ENCODE assay signal across 8 cellular contexts in the genomic region with DNA sequence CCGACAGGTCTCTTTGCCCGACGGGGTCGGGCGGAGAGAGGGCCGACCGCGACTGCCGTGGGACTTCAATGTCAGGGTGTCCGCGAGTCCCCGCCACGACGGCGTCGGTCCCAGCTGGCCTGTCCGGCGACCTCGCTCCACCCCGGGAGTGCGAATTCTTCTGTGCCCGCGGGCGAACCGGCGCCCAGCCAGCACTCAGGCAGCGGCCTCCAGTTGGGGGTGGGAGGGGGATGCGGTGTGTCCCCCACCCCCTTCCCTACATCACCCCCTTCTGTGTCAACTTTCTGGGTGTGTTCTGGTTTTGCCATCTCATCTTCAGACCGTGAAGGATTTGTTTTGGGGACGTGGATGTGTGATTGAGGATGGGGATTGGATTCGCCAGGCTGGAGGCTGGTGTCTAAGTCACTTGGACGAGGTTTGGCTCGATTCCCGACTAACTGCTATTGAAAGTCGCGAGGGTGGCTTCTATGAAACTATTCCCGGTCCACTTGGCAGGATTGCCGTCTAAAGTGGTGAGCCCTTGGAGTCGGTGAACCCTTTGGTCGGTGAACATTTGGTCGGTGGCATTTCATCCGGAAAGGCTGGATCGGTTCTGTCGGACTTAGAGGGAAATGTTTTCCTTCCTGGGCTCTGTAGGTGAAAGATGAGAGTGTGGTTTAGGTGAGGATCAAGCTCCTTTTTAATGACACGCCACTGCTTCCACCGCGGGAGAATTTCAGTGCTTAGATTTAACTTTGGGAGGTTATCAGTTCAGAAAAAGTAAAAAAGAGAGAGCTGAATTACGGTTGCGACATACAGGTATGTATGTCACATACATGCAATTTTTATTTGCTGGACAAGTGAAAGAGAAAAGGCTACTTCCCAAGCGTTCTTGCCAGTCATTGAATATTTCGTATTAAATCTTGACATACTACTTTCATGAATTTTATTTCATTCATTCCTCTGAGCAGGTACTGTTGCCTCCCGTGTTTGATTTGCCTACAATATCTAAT. TPM values are rescaled to one million over a fixed set of nuclear protein-coding genes. Genes with fewer than 3 reads are reported as not detected.
A peak's percentile ranks its signal among the peaks of the same experiment; 100 is the strongest.
DNase-seq lines count a peak whose midpoint lies in the region; ATAC-seq, FAIRE-seq and TF ChIP-seq lines count a peak whose summit lies in the region.

No MANE protein-coding gene starts in this region.

- CTCF ChIA-PET in GM12878 (lab: Yijun Ruan, JAX), result no interaction called here

- H3K79me2 ChIP-seq in GM12878 (ENCODE audit: control insufficient read depth, insufficient read depth, low read length), result peaks cover 13% of the 10 kb centered on the region

- H3K4me2 ChIP-seq in GM12878 (ENCODE audit: control insufficient read depth, insufficient read depth), result peak overlapping the region; percentile 98

- peak overlapping the region; percentile 91 for H3K9ac ChIP-seq in GM12878 (ENCODE audit: control insufficient read depth, insufficient read depth, low read length)
- H3K9ac ChIP-seq in iPS-18a (ENCODE audit: low read length), result peak overlapping the region; percentile 44

- no peak for TF ChIP-seq RAD21 in GM12878 (IDR thresholded peaks at IDR 0.05; ENCODE audit: insufficient read depth, low read depth, low read length)

- intact Hi-C loops in Right ventricle myocardium inferior (cut with DNase I), result loop anchor here (5.0 kb wide), 1 partner anchor 43 kb away; no protein-coding TSS in a partner anchor
- intact Hi-C loops in cardiac septum (cut with DNase I), result loop anchor here (5.0 kb wide), 1 partner anchor 182 kb away; a partner anchor contains a TSS
- intact Hi-C loops in GM12878 (cut with micrococcal nuclease; ENCODE audit: unreplicated experiment), result loop anchor here (10.0 kb wide), 1 partner anchor 816 kb away; a partner anchor contains a TSS

- H3K9me3 ChIP-seq in GM12878 (replicated peaks; ENCODE audit: control insufficient read depth, insufficient read depth, low read length) (no peaks in the 10 kb centered on the region), iPS-18a (ENCODE audit: control insufficient read depth, low read depth, low read length) (no peaks in the 10 kb centered on the region)

- TF ChIP-seq EP300 in GM12878 (IDR thresholded peaks at IDR 0.05; ENCODE audit: borderline replicate concordance in 1 of 2, control insufficient read depth in 1 of 2, low read depth in 2 of 2, low read length in 2 of 2), result no peak

- H3K4me3 ChIP-seq in GM12878 (peak overlapping the region; percentile 78), iPS-18a (ENCODE audit: low read length) (peak overlapping the region; percentile 75), skeletal muscle cell (ENCODE audit: low read depth, low read length) (peak overlapping the region; percentile 87)

- POLR2A ChIA-PET in GM12878 (lab: Charles Lee), result no interaction called here

- peak overlapping the region; percentile 43 for H3K27ac ChIP-seq in GM12878 (ENCODE audit: control insufficient read depth, insufficient read depth)
- H3K27ac ChIP-seq in iPS-18a (ENCODE audit: low read length), result no peak overlapping the region

- RAD21 ChIA-PET in GM12878 (lab: Charles Lee; ENCODE audit: unreplicated experiment), result no interaction called here

- DNase-seq in Right ventricle myocardium inferior (ENCODE audit: missing footprints) (peak; percentile 62), cardiac septum (ENCODE audit: low spot score) (no peak), NCI-H446 (lab: John Stamatoyannopoulos, UW) (peak; percentile 32 to 55), GM12878 (ENCODE audit: low read depth, low spot score) (no peak), skeletal muscle cell (ENCODE audit: low read depth) (no peak)
- no peak for DNase-seq in activated effector memory CD4-positive, alpha-beta T cell treated with anti-CD3 and anti-CD28 coated beads, Interleukin-2, amount 50 U/mL, for 16 hours

- peak; percentile 10 for ATAC-seq in Right ventricle myocardium inferior
- ATAC-seq in HG02623 (IDR thresholded peaks at IDR 0.05; ENCODE audit: unreplicated experiment), result peak; percentile 25
- ATAC-seq in GM12878, result peak; percentile 44

- peak overlapping the region; percentile 92 for H2AFZ ChIP-seq in GM12878 (ENCODE audit: control insufficient read depth, low read depth, low read length)

- SMC1A ChIA-PET in GM12878 (lab: Charles Lee; ENCODE audit: uncharacterized antibody, unreplicated experiment), result interaction anchor here (1.1 to 1.3 kb wide), 2 partner anchors 34 to 45 kb away, joined by 3 to 6 read pairs; no protein-coding TSS in a partner anchor

- peak; percentile 66 for FAIRE-seq in GM12878 (lab: Jason Lieb, UNC)

- in situ Hi-C loops in GM12878 (cut with MboI), result no loop called here

- H3K27me3 ChIP-seq in GM12878 (replicated peaks in 1 of 2; ENCODE audit: control insufficient read depth in 2 of 2, insufficient read depth in 2 of 2, low read length in 1 of 2), result no peaks in the 10 kb centered on the region
- peaks cover 26% of the 10 kb centered on the region for H3K27me3 ChIP-seq in iPS-18a (ENCODE audit: control insufficient read depth, insufficient read depth, low read length)

- TF ChIP-seq CTCF in GM12878 (IDR thresholded peaks at IDR 0.05 in 2 of 3, conservative IDR thresholded peaks at IDR 0.05 in 1 of 3; ENCODE audit: control insufficient read depth in 2 of 3, extremely low read depth in 1 of 3, insufficient read depth in 1 of 3, low read depth in 3 of 3, low read length in 3 of 3), result no peak

- TF ChIP-seq POLR2A in GM12878 (IDR thresholded peaks at IDR 0.05; ENCODE audit: low read depth, low read length), result no peak

- WGBS in GM12878 (ENCODE audit: insufficient coverage, insufficient replicate concordance, low lambda C conversion rate, missing lambda C conversion rate), result 6% methylated on average over 49 of the region's 52 CpGs

- no TSS peak for BruUV-seq in GM12878 (replicated peaks; lab: Mats Ljungman, UMichigan)

- H3K4me1 ChIP-seq in GM12878 (ENCODE audit: control insufficient read depth, insufficient read depth, low read length) (peaks cover 3% of the 10 kb centered on the region; the same call in 1 of the 2 replicates), iPS-18a (ENCODE audit: control insufficient read depth, low read depth, low read length) (peaks cover 11% of the 10 kb centered on the region)

- no peaks in the 10 kb centered on the region for H4K20me1 ChIP-seq in GM12878 (ENCODE audit: control insufficient read depth, insufficient read depth)

- H3K36me3 ChIP-seq in GM12878 (ENCODE audit: control insufficient read depth in 2 of 2, insufficient read depth in 2 of 2, low read length in 1 of 2) (no peaks in the 10 kb centered on the region), iPS-18a (ENCODE audit: control insufficient read depth, low read depth, low read length) (no peaks in the 10 kb centered on the region)

TF ChIP-seq in GM12878, 131 proteins besides CTCF, POLR2A, EP300 and RAD21:
- TF ChIP-seq IKZF2 (IDR thresholded peaks at IDR 0.05), result 0 out of 4 replicates have a peak, but pooled peaks of 1 of the 2 experiments have one; percentile 9
- TF ChIP-seq SIX5 (IDR thresholded peaks at IDR 0.05; ENCODE audit: low read depth, low read length, severe bottlenecking), result no peak
- TF ChIP-seq IKZF1 (conservative IDR thresholded peaks at IDR 0.05), result peak; percentile 42

RNA-seq across cellular contexts. Expression of a gene that starts 0.8 kb away (rescaled TPM):
- total RNA-seq in Right ventricle myocardium inferior (69.0 TPM), cardiac septum (49.4 TPM), GM12878 (2014; rRNA removed) (23.4 and 29.4 TPM in 2 replicates), GM12878 (2014; rRNA removed; fragmentation: Illumina TruSeq; extraction: Trizol) (32.6 and 32.8 TPM in 2 replicates), GM12878 (2021) (27.4 and 29.3 TPM in 2 replicates)
- 25.1 and 27.0 TPM in 2 replicates for total RNA-seq in GM12878 (2013; cell fraction: nucleolus; rRNA removed)
- 5.6 TPM for polyA plus RNA-seq in GM12878 (2011; ENCODE audit: low read depth)
- polyA plus RNA-seq in GM12878 (2011; rRNA removed) (24.9 and 35.3 TPM in 2 replicates), GM12878 (2014; fragmentation: Illumina TruSeq; extraction: Trizol) (23.4 and 36.6 TPM in 2 replicates), GM12878 (2014; fragmentation: Nextera tagmentation; extraction: Ambion mirVana) (10 to 100 TPM; 15.1 to 16.3 TPM), GM12878 (2014; rRNA removed) (16.9 and 18.7 TPM in 2 replicates), GM12878 (2016; fragmentation: Nextera tagmentation; extraction: Ambion mirVana) (10 to 100 TPM; 38.0 to 40.2 TPM)
- polyA plus RNA-seq in GM12878 (2011; cell fraction: cytosol; rRNA removed), result 7.3 and 8.3 TPM in 2 replicates
- polyA plus RNA-seq in GM12878 (2011; cell fraction: nucleus; rRNA removed), result 19.4 and 20.9 TPM in 2 replicates
- polyA plus RNA-seq in GM12878 (2012), result 9.0 and 10.5 TPM in 2 replicates
- 17.3 and 25.8 TPM in 2 replicates for polyA minus RNA-seq in GM12878 (2011; rRNA and poly(A)+ RNA removed)
- polyA minus RNA-seq in GM12878 (2011; cell fraction: cytosol; rRNA and poly(A)+ RNA removed), result 9.9 and 10.4 TPM in 2 replicates
- polyA minus RNA-seq in GM12878 (2011; cell fraction: nucleus; rRNA and poly(A)+ RNA removed), result 11.4 and 20.6 TPM in 2 replicates

Comparison
In these comparisons a context has a peak if more than half of its experiments do, and no peak if none do; other contexts are left out.
1. DNase-seq: peak in Right ventricle myocardium inferior (single experiment) and NCI-H446 (2 of 2); none in cardiac septum (single experiment), GM12878 (single experiment), skeletal muscle cell (single experiment) and activated effector memory CD4-positive, alpha-beta T cell treated with anti-CD3 and anti-CD28 coated beads, Interleukin-2, amount 50 U/mL, for 16 hours (single experiment).
2. Peak in every context shown above with its lines, with median percentiles within 50 percentile points of each other: ATAC-seq and H3K4me3 ChIP-seq.